26 cellular contexts compared by ENCODE assay signal in the genomic region with DNA sequence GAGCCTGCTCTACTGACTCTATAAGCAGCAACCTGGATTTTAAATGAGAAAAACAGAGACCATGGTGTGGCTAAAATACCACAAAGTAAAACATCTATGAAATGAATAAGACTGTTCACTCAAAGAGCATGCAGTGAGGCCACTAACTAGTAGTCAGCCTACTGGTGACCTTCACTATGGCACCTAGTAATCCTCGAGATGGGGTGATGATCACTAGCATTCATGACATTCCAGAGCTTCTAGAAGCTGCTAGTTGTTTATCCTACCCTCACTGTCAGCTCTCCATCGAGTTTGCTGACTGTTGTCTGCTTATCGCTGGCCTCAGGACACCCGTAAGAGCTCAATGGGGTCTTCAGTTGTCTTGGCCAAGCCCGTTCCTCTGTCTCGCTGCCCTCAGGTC. TPM values are rescaled to one million over a fixed set of nuclear protein-coding genes. Genes with fewer than 3 reads are reported as not detected.
"Had no signal": no experiment of that assay in that cellular context is flagged by ENCODE, and none has a peak within 500 bp of the region (broad histone marks: within the 10 kb centered on the region; RNA-seq: fewer than 3 reads in every experiment).

No MANE protein-coding gene starts in this region.

- H3K27me3 ChIP-seq: brain microvascular endothelial cell, cardiac muscle cell, Peyer's patch had no signal

- H3K4me1 Mint-ChIP-seq: activated CD4-positive, alpha-beta memory T cell treated with anti-CD3 and anti-CD28 coated beads, Interleukin-2, amount 10 ng/mL, durations not matched to agents 7 days and 5 days; activated CD4-positive, alpha-beta T cell treated with anti-CD3 and anti-CD28 coated beads for 36 hours; activated naive CD4-positive, alpha-beta T cell treated with anti-CD3 and anti-CD28 coated beads, Interleukin-2, amount 10 ng/mL, durations not matched to agents 7 days and 5 days; activated naive CD8-positive, alpha-beta T cell treated with anti-CD3 and anti-CD28 coated beads for 36 hours had no signal

- H3K27ac Mint-ChIP-seq: activated CD4-positive, alpha-beta memory T cell treated with anti-CD3 and anti-CD28 coated beads, Interleukin-2, amount 10 ng/mL, durations not matched to agents 7 days and 5 days; activated CD4-positive, alpha-beta T cell treated with anti-CD3 and anti-CD28 coated beads for 36 hours; activated naive CD4-positive, alpha-beta T cell treated with anti-CD3 and anti-CD28 coated beads, Interleukin-2, amount 10 ng/mL, durations not matched to agents 7 days and 5 days; activated naive CD8-positive, alpha-beta T cell treated with anti-CD3 and anti-CD28 coated beads for 36 hours; activated T-cell treated with anti-CD3 and anti-CD28 coated beads, Interleukin-2, amount 50 U/mL, for 72 hours; activated T-helper 2 cell treated with anti-CD3 and anti-CD28 coated beads, Interferon-gamma antibody, Interleukin-2, Interleukin-4, amounts not matched to agents 10 μg/mL and 5 μg/mL and 100 μg/mL, durations not matched to agents 14 hours and 24 hours and 36 hours; T-helper 1 cell treated with Interleukin-12 subunit alpha and Interleukin-12 subunit beta and Interleukin-4 antibody, amounts not matched to agents 30 μg/mL and 1 μg/mL, for 36 hours had no signal

- DNase-seq: activated CD4-positive, alpha-beta memory T cell treated with anti-CD3 and anti-CD28 coated beads, Interleukin-2, amount 10 ng/mL, durations not matched to agents 7 days and 5 days; activated CD4-positive, alpha-beta T cell treated with anti-CD3 and anti-CD28 coated beads for 36 hours; activated CD4-positive, alpha-beta T cell treated with anti-CD3 and anti-CD28 coated beads, Interleukin-2, amount 50 U/mL, for 1 hour; activated CD4-positive, CD25-positive, alpha-beta regulatory T cell; activated gamma-delta T cell treated with Interleukin-2 at 50 U/mL for 16 hours; activated naive CD4-positive, alpha-beta T cell treated with anti-CD3 and anti-CD28 coated beads, Interleukin-2, amount 10 ng/mL, durations not matched to agents 7 days and 5 days; activated naive CD8-positive, alpha-beta T cell treated with anti-CD3 and anti-CD28 coated beads for 36 hours; activated T-cell treated with anti-CD3 and anti-CD28 coated beads for 4 hours; activated T-cell treated with anti-CD3 and anti-CD28 coated beads, Interleukin-2, amount 50 U/mL, for 72 hours; brain microvascular endothelial cell; Karpas-422; MM.1S; NCI-H1105; NCI-H1436; NCI-H1694 treated with DMSO at 0.1 percent for 48 hours; NCI-H2029 treated with DMSO at 0.1 percent for 48 hours; NCI-H510A treated with DMSO at 0.1 percent for 48 hours; NCI-H69; NK-92 treated with Interleukin-12 subunit alpha and Interleukin-12 subunit beta, amount 100 ng/mL, for 24 hours; Peyer's patch; SHP77 treated with DMSO at 0.1 percent for 48 hours had no signal

- H3K4me3 Mint-ChIP-seq: activated CD4-positive, alpha-beta memory T cell treated with anti-CD3 and anti-CD28 coated beads, Interleukin-2, amount 10 ng/mL, durations not matched to agents 7 days and 5 days; activated CD4-positive, alpha-beta T cell treated with anti-CD3 and anti-CD28 coated beads for 36 hours; activated naive CD4-positive, alpha-beta T cell treated with anti-CD3 and anti-CD28 coated beads, Interleukin-2, amount 10 ng/mL, durations not matched to agents 7 days and 5 days; activated naive CD8-positive, alpha-beta T cell treated with anti-CD3 and anti-CD28 coated beads for 36 hours; activated T-cell treated with anti-CD3 and anti-CD28 coated beads, Interleukin-2, amount 50 U/mL, for 72 hours; T-helper 1 cell treated with Interleukin-12 subunit alpha and Interleukin-12 subunit beta and Interleukin-4 antibody, amounts not matched to agents 30 μg/mL and 1 μg/mL, for 36 hours had no signal

- H3K36me3 ChIP-seq: brain microvascular endothelial cell, cardiac muscle cell, Peyer's patch had no signal

- H3K4me3 ChIP-seq: cardiac muscle cell, Peyer's patch had no signal

- ATAC-seq: activated CD4-positive, alpha-beta T cell treated with anti-CD3 and anti-CD28 coated beads for 36 hours; activated T-cell treated with anti-CD3 and anti-CD28 coated beads, Interleukin-2, amount 50 U/mL, for 72 hours had no signal

- H3K27ac ChIP-seq: brain microvascular endothelial cell, Peyer's patch had no signal

- H3K9me3 Mint-ChIP-seq: activated CD4-positive, alpha-beta memory T cell treated with anti-CD3 and anti-CD28 coated beads, Interleukin-2, amount 10 ng/mL, durations not matched to agents 7 days and 5 days; activated naive CD4-positive, alpha-beta T cell treated with anti-CD3 and anti-CD28 coated beads, Interleukin-2, amount 10 ng/mL, durations not matched to agents 7 days and 5 days; activated naive CD8-positive, alpha-beta T cell treated with anti-CD3 and anti-CD28 coated beads for 36 hours; activated T-cell treated with anti-CD3 and anti-CD28 coated beads, Interleukin-2, amount 50 U/mL, for 72 hours; activated T-helper 2 cell treated with anti-CD3 and anti-CD28 coated beads, Interferon-gamma antibody, Interleukin-2, Interleukin-4, amounts not matched to agents 10 μg/mL and 5 μg/mL and 100 μg/mL, durations not matched to agents 14 hours and 24 hours and 36 hours; T-helper 1 cell treated with Interleukin-12 subunit alpha and Interleukin-12 subunit beta and Interleukin-4 antibody, amounts not matched to agents 30 μg/mL and 1 μg/mL, for 36 hours had no signal

- H3K9me3 ChIP-seq: Peyer's patch had no signal

- FAIRE-seq: TTC549 had no signal

- H3K36me3 Mint-ChIP-seq: activated naive CD4-positive, alpha-beta T cell treated with anti-CD3 and anti-CD28 coated beads, Interleukin-2, amount 10 ng/mL, durations not matched to agents 7 days and 5 days; activated naive CD8-positive, alpha-beta T cell treated with anti-CD3 and anti-CD28 coated beads for 36 hours had no signal

- H3K4me1 ChIP-seq: Peyer's patch had no signal

RNA-seq across cellular contexts. Expression of a gene that starts 13.7 kb away (rescaled TPM):
- total RNA-seq: SK-MEL-5 had no signal
